Comparison of ENCODE assay signal across 27 cellular contexts in genomic region chr18:6793986-6794385, GRCh38.
"Had no signal": no experiment of that assay in that cellular context is flagged by ENCODE, and none has a peak within 500 bp of the region (broad histone marks: within the 10 kb centered on the region; RNA-seq: fewer than 3 reads in every experiment).

No MANE protein-coding gene starts in this region.

- H3K27me3 Mint-ChIP-seq: naive thymus-derived CD4-positive, alpha-beta T cell; natural killer cell treated with Interleukin-12 subunit alpha and Interleukin-12 subunit beta and Interleukin-15 and Interleukin-18, amount 100 ng/mL, for 72 hours; stimulated activated memory B cell treated with anti-CD40 and anti-IgM and Interleukin-4, amounts not matched to agents 10 μg/mL and 1 μg/mL and 100 μg/mL, for 72 hours; stimulated activated naive CD8-positive, alpha-beta T cell treated with anti-CD3 and anti-CD28 coated beads, Interleukin-15, amount 100 ng/mL, for 72 hours; type B pancreatic cell had no signal

- H3K4me3 ChIP-seq: left ventricle myocardium inferior, lung, mucosa of descending colon, pancreas, prostate gland, tibial nerve, vagina had no signal

- H3K9me3 Mint-ChIP-seq: stimulated activated memory B cell treated with anti-CD40 and anti-IgM and Interleukin-4, amounts not matched to agents 10 μg/mL and 1 μg/mL and 100 μg/mL, for 72 hours had no signal

- DNase-seq: islet precursor cell; left ventricle myocardium inferior; mesendoderm; midbrain; mucosa of descending colon; naive thymus-derived CD4-positive, alpha-beta T cell; nucleus accumbens; pancreas; posterior cingulate gyrus; retina; right cardiac atrium; small intestine; stimulated activated CD4-positive, alpha-beta T cell treated with anti-CD3 and anti-CD28 coated beads, Interleukin-1b, Interleukin-23, amount 100 ng/mL, for 48 hours; stimulated activated CD4-positive, alpha-beta T cell treated with anti-CD3 and anti-CD28 coated beads, Interleukin-2, amount 100 ng/mL, for 48 hours; stimulated activated CD4-positive, alpha-beta T cell treated with anti-CD3 and anti-CD28 coated beads, Interleukin-4, amount 100 ng/mL, for 4 hours; stimulated activated CD8-positive, alpha-beta memory T cell treated with anti-CD3 and anti-CD28 coated beads, Interleukin-4, amount 100 ng/mL, for 48 hours; stimulated activated naive CD4-positive, alpha-beta T cell treated with Interleukin-2 at 50 U/mL for 16 hours; stimulated activated naive CD8-positive, alpha-beta T cell treated with anti-CD3 and anti-CD28 coated beads, Interleukin-15, amount 100 ng/mL, for 72 hours; substantia nigra had no signal

- H3K36me3 ChIP-seq: left ventricle myocardium inferior, pancreas, prostate gland, tibial nerve, vagina had no signal

- H3K27ac ChIP-seq: left ventricle myocardium inferior, pancreas, prostate gland, tibial nerve, vagina had no signal

- H3K36me3 Mint-ChIP-seq: naive thymus-derived CD4-positive, alpha-beta T cell; natural killer cell treated with Interleukin-12 subunit alpha and Interleukin-12 subunit beta and Interleukin-15 and Interleukin-18, amount 100 ng/mL, for 72 hours; stimulated activated memory B cell treated with anti-CD40 and anti-IgM and Interleukin-4, amounts not matched to agents 10 μg/mL and 1 μg/mL and 100 μg/mL, for 72 hours had no signal

- H3K27me3 ChIP-seq: pancreas, tibial nerve, vagina had no signal

- H3K4me1 Mint-ChIP-seq: naive thymus-derived CD4-positive, alpha-beta T cell; stimulated activated memory B cell treated with anti-CD40 and anti-IgM and Interleukin-4, amounts not matched to agents 10 μg/mL and 1 μg/mL and 100 μg/mL, for 72 hours; stimulated activated naive CD8-positive, alpha-beta T cell treated with anti-CD3 and anti-CD28 coated beads, Interleukin-15, amount 100 ng/mL, for 72 hours had no signal

- H3K27ac Mint-ChIP-seq: naive thymus-derived CD4-positive, alpha-beta T cell; natural killer cell treated with Interleukin-12 subunit alpha and Interleukin-12 subunit beta and Interleukin-15 and Interleukin-18, amount 100 ng/mL, for 72 hours; stimulated activated memory B cell treated with anti-CD40 and anti-IgM and Interleukin-4, amounts not matched to agents 10 μg/mL and 1 μg/mL and 100 μg/mL, for 72 hours; stimulated activated naive CD8-positive, alpha-beta T cell treated with anti-CD3 and anti-CD28 coated beads, Interleukin-15, amount 100 ng/mL, for 72 hours; type B pancreatic cell had no signal

- H3K4me3 Mint-ChIP-seq: naive thymus-derived CD4-positive, alpha-beta T cell; natural killer cell treated with Interleukin-12 subunit alpha and Interleukin-12 subunit beta and Interleukin-15 and Interleukin-18, amount 100 ng/mL, for 72 hours; neural crest cell; stimulated activated memory B cell treated with anti-CD40 and anti-IgM and Interleukin-4, amounts not matched to agents 10 μg/mL and 1 μg/mL and 100 μg/mL, for 72 hours; stimulated activated naive CD8-positive, alpha-beta T cell treated with anti-CD3 and anti-CD28 coated beads, Interleukin-15, amount 100 ng/mL, for 72 hours; type B pancreatic cell had no signal

- H3K4me1 ChIP-seq: left ventricle myocardium inferior, pancreas, prostate gland, tibial nerve, vagina had no signal

- H3K9me3 ChIP-seq: left ventricle myocardium inferior, mucosa of descending colon, pancreas, prostate gland, tibial nerve, vagina had no signal

- FAIRE-seq: pancreas, small intestine had no signal
